9 cellular contexts compared by ENCODE assay signal in the genomic region with DNA sequence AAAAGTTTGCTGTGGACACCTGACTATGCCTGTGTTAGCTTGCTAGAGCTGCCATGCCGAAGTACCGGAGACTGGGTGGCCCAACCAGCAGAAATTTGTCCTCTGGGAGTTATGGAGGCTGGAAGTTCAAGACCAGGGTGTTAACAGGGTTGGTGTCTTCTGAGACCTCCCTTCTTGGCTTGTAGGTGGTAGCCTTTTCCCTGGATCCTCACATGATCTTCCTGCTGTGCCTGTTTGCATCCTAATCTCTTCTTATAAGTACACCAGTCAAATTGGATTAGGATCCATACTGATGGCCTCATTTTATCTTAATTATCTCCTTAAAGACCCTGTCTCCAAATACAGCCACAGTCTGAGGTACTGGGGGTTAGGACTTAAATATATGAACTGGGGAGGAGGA. TPM values are rescaled to one million over a fixed set of nuclear protein-coding genes. Genes with fewer than 3 reads are reported as not detected.
DNase-seq lines count a peak whose midpoint lies in the region; ATAC-seq and TF ChIP-seq lines count a peak whose summit lies in the region.
"Had no signal": no experiment of that assay in that cellular context is flagged by ENCODE, and none has a peak within 500 bp of the region (broad histone marks: within the 10 kb centered on the region; RNA-seq: fewer than 3 reads in every experiment).

No MANE protein-coding gene starts in this region.

- H2AFZ ChIP-seq in mammary epithelial cell (ENCODE audit: low read depth, low read length): peak overlapping the region; percentile 99

- 74% methylated on average over 2 of the region's 2 CpGs for WGBS in HUES64
- 22% methylated on average over 2 of the region's 2 CpGs for WGBS in mammary epithelial cell (ENCODE audit: low coverage, missing lambda C conversion rate)

- intact Hi-C loops in A673 (cut with micrococcal nuclease; ENCODE audit: unreplicated experiment) (no loop called here), mammary epithelial cell (cut with micrococcal nuclease) (no loop called here)

- CTCF ChIA-PET in A673 (lab: Charles Lee) (no interaction called here), mammary epithelial cell (lab: Charles Lee; ENCODE audit: low non-redundant PET) (no interaction called here)

- H3K27me3 ChIP-seq in A673 (replicated peaks; ENCODE audit: insufficient read depth, low read depth, low read length, poor library complexity) (no peaks in the 10 kb centered on the region), HUES64 (ENCODE audit: insufficient read depth, low read length) (no peaks in the 10 kb centered on the region), mammary epithelial cell (ENCODE audit: insufficient read depth, low read length) (no peaks in the 10 kb centered on the region), mucosa of stomach (ENCODE audit: control insufficient read depth, insufficient read depth, low read length) (no peaks in the 10 kb centered on the region)

- POLR2A ChIA-PET in A673 (lab: Charles Lee; ENCODE audit: low non-redundant PET): no interaction called here

- H3K9me3 ChIP-seq in A673 (ENCODE audit: low read depth, low read length, poor library complexity, severe bottlenecking): no peaks in the 10 kb centered on the region
- no peaks in the 10 kb centered on the region for H3K9me3 ChIP-seq in HUES64 (ENCODE audit: insufficient read depth, low read depth, low read length)
- H3K9me3 ChIP-seq in mammary epithelial cell (replicated peaks; ENCODE audit: insufficient read depth, low read length): no peaks in the 10 kb centered on the region
- H3K9me3 ChIP-seq in mucosa of stomach (ENCODE audit: control insufficient read depth, low read length): no peaks in the 10 kb centered on the region

- ATAC-seq in HG03280 (IDR thresholded peaks at IDR 0.05; ENCODE audit: unreplicated experiment): no peak

- H4K20me1 ChIP-seq in mammary epithelial cell (ENCODE audit: insufficient read depth, low read length): no peaks in the 10 kb centered on the region

- H3K4me3 ChIP-seq in A673 (ENCODE audit: low read depth, low read length, poor library complexity, severe bottlenecking): peak overlapping the region; percentile 82
- H3K4me3 ChIP-seq in HUES64 (ENCODE audit: low read length): peak overlapping the region; percentile 83
- peak overlapping the region; percentile 84 to 100 (median 89) for H3K4me3 ChIP-seq in mammary epithelial cell (replicated peaks in 1 of 3; ENCODE audit: insufficient read depth in 1 of 3, low read depth in 2 of 3, low read length in 3 of 3)
- H3K4me3 ChIP-seq in mucosa of stomach (ENCODE audit: low read length): peak overlapping the region; percentile 23

- H3K79me2 ChIP-seq in mammary epithelial cell (ENCODE audit: insufficient read depth, low read length): peaks cover 24% of the 10 kb centered on the region

- in situ Hi-C loops in mammary epithelial cell (cut with MboI; ENCODE audit: low sequenced_read_pairs in 2 of 2): no loop called here

- H3K4me1 ChIP-seq in A673 (ENCODE audit: insufficient read depth, low read length, poor library complexity, severe bottlenecking) (peaks cover 3% of the 10 kb centered on the region), HUES64 (ENCODE audit: insufficient read depth, low read length) (peaks cover 15% of the 10 kb centered on the region; the same call in 1 of the 2 replicates), mammary epithelial cell (ENCODE audit: insufficient read depth, low read length) (peaks cover 8% of the 10 kb centered on the region), mucosa of stomach (ENCODE audit: control insufficient read depth, insufficient read depth, low read length) (peaks cover 15% of the 10 kb centered on the region)

- H3K9ac ChIP-seq in HUES64 (ENCODE audit: low read depth, low read length) (peak overlapping the region; percentile 80; the same call in 1 of the 2 replicates), mammary epithelial cell (ENCODE audit: insufficient read depth, low read length) (peak overlapping the region; percentile 79), mucosa of stomach (ENCODE audit: low read length) (peak overlapping the region; percentile 77)

- dilution Hi-C loops in mammary epithelial cell (cut with HindIII; ENCODE audit: low sequenced_read_pairs): no loop called here

- BruUV-seq in A673 (replicated peaks; lab: Mats Ljungman, UMichigan) (no TSS peak), mammary epithelial cell (replicated peaks; lab: Mats Ljungman, UMichigan) (no TSS peak)

- DNase-seq in A673 (ENCODE audit: low spot score) (no peak), mammary epithelial cell (no peak), MV-4-11 (lab: John Stamatoyannopoulos, UW) (no peak), COLO829 (ENCODE audit: low spot score) (no peak), putamen (ENCODE audit: low spot score) (no peak)
- DNase-seq: NCI-H187 treated with DMSO at 0.1 percent for 48 hours had no signal

- peak overlapping the region; percentile 70 for H3K27ac ChIP-seq in A673 (ENCODE audit: low read depth, low read length, poor library complexity, severe bottlenecking)
- H3K27ac ChIP-seq in HUES64 (ENCODE audit: low read depth, low read length): no peak overlapping the region
- peak overlapping the region; percentile 68 for H3K27ac ChIP-seq in mammary epithelial cell (ENCODE audit: insufficient read depth, low read depth, low read length)

- peak overlapping the region; percentile 95 for H3K4me2 ChIP-seq in mammary epithelial cell (ENCODE audit: insufficient read depth, low read depth, low read length)

- peaks cover 11% of the 10 kb centered on the region for H3K36me3 ChIP-seq in A673 (ENCODE audit: insufficient read depth, low read length, poor library complexity, severe bottlenecking)
- peaks cover 18% of the 10 kb centered on the region for H3K36me3 ChIP-seq in HUES64 (ENCODE audit: insufficient read depth, low read length)
- H3K36me3 ChIP-seq in mammary epithelial cell (ENCODE audit: insufficient read depth, low read length): no peaks in the 10 kb centered on the region
- no peaks in the 10 kb centered on the region for H3K36me3 ChIP-seq in mucosa of stomach (ENCODE audit: control insufficient read depth, insufficient read depth, low read length)

- TF ChIP-seq CTCF in A673 (conservative IDR thresholded peaks at IDR 0.05; ENCODE audit: low read depth, low read length): no peak
- no peak for TF ChIP-seq CTCF in mammary epithelial cell (conservative IDR thresholded peaks at IDR 0.05 in 1 of 2, IDR thresholded peaks at IDR 0.05 in 1 of 2; ENCODE audit: extremely low read depth in 1 of 2, insufficient read depth in 1 of 2, low read depth in 1 of 2, low read length in 2 of 2)

RNA-seq across cellular contexts. Expression of a gene that starts 0.8 kb away (rescaled TPM):
- total RNA-seq in A673 (2021): 20.3 and 24.6 TPM in 2 replicates
- 31.3 TPM for polyA plus RNA-seq in HUES64 (2013, experiment 1 of 2)
- polyA plus RNA-seq in HUES64 (2013, experiment 2 of 2): 25.7 TPM
- 10 to 100 TPM; 11.7 to 13.3 TPM for total RNA-seq in mammary epithelial cell
- polyA plus RNA-seq in mammary epithelial cell: 21.9 TPM
- 12.2 TPM for polyA minus RNA-seq in mammary epithelial cell

Comparison
In these comparisons a context has a peak if more than half of its experiments do, and no peak if none do; other contexts are left out.
1. H3K4me3 ChIP-seq: peak in every context shown above with its lines; median percentile 89 in mammary epithelial cell; 83 in HUES64; 82 in A673; 23 in mucosa of stomach.